In the genomic region with DNA sequence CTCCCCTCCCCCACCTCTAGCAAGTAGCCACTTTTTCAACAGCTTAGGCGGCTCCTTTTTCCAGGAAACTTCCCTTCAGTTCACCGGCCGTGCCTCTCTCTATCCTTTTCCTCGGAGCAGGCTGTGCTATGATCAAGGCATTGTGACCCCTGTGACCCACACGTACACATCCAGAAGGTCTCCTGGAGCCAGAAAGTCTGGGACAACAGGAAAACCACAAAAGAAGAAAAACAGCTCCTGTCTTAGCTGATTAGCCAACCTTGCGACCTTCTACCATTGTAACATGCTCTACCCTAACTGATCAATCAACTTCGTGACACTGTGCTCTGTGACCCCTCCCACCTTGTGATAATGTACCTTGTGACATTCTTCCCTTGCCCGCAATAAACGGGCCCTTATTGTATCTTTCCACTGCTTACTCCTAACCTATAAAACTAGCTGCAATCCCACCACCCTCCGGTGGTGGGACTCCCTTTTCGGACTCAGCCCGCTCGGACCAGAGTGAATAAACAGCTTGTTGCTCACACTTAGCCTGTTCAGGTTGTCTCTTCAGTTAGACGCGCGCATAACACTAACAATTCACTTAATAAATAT, we compare ENCODE assay signal across 1 cellular context.
TF ChIP-seq lines count a peak whose summit lies in the region.

No MANE protein-coding gene starts in this region.

TF ChIP-seq in K562, 482 proteins besides CTCF, POLR2A, EP300 and RAD21 (continued from another document and continues in another):
- TF ChIP-seq, protein P1, sequence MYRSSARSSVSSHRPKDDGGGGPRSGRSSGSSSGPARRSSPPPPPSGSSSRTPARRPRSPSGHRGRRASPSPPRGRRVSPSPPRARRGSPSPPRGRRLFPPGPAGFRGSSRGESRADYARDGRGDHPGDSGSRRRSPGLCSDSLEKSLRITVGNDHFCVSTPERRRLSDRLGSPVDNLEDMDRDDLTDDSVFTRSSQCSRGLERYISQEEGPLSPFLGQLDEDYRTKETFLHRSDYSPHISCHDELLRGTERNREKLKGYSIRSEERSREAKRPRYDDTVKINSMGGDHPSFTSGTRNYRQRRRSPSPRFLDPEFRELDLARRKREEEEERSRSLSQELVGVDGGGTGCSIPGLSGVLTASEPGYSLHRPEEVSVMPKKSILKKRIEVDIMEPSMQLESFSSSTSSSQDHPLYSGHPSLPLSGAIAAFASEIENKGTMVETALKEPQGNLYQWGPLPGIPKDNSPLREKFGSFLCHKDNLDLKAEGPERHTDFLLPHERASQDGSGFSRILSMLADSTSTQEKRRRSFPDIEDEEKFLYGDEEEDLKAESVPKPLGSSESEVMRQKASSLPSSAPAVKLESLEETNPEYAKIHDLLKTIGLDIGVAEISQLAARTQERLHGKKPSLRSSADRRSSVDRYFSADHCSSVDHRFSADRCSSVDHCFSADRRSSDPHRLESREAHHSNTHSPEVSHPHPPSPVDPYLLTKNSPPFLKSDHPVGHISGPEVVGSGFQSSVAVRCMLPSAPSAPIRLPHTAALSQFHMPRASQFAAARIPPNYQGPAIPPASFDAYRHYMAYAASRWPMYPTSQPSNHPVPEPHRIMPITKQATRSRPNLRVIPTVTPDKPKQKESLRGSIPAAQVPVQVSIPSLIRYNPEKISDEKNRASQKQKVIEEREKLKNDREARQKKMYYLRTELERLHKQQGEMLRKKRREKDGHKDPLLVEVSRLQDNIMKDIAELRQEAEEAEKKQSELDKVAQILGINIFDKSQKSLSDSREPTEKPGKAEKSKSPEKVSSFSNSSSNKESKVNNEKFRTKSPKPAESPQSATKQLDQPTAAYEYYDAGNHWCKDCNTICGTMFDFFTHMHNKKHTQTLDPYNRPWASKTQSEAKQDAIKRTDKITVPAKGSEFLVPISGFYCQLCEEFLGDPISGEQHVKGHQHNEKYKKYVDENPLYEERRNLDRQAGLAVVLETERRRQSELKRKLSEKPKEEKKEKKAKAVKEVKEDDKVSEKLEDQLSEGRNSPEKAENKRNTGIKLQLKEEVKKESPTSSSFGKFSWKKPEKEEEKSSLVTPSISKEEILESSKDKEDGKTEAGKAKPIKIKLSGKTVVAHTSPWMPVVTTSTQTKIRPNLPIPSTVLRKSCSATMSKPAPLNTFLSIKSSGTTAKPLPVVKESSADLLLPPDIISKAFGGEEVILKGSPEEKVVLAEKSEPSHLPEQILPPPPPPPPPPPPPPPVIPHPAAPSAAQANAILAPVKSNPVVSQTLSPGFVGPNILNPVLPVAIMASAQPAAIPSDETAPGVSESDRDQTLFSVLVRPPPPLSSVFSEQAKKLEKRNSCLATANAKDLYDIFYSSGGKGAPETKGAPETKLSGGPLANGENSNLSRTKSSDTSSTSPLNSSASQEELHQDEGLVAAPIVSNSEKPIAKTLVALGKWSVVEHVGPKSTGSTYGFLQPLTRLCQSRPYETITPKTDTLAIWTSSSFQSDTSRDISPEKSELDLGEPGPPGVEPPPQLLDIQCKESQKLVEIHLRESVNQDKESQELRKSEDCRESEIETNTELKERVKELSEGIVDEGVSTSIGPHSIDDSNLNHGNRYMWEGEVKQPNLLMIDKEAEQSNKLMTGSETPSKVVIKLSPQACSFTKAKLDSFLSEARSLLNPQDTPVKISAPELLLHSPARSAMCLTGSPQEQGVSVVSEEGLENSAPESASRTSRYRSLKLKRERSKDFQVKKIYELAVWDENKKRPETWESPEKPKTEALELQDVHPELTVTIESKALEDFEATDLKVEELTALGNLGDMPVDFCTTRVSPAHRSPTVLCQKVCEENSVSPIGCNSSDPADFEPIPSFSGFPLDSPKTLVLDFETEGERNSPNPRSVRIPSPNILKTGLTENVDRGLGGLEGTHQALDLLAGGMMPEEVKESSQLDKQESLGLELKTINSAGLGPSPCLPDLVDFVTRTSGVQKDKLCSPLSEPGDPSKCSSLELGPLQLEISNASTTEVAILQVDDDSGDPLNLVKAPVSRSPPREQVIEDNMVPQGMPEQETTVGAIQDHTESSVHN (IDR thresholded peaks at IDR 0.05; ENCODE audit: borderline replicate concordance in 1 of 2, low read depth in 1 of 2), result peak in 1 of 2 experiments; percentile 60; a peak in 2 of 4 replicates
- TF ChIP-seq ZNF347 (CRISPR knock-in tag; IDR thresholded peaks at IDR 0.05; ENCODE audit: low read depth) (no peak), FOS (IDR thresholded peaks at IDR 0.05; ENCODE audit: extremely low read depth, insufficient read length) (no peak), TBL1XR1 (IDR thresholded peaks at IDR 0.05; ENCODE audit: low read length in 2 of 2) (peak; percentile 37 to 74; a peak in 2 of 4 replicates), FOXA3 (CRISPR knock-in tag; conservative IDR thresholded peaks at IDR 0.05 in 1 of 2, IDR thresholded peaks at IDR 0.05 in 1 of 2) (peak; percentile 87 to 94), ZNF354B (CRISPR knock-in tag; IDR thresholded peaks at IDR 0.05) (no peak), SP2 (IDR thresholded peaks at IDR 0.05; ENCODE audit: extremely low read depth, low read depth, low read length, poor library complexity, severe bottlenecking) (no peak), MCM3 (IDR thresholded peaks at IDR 0.05) (no peak), POLR2B (IDR thresholded peaks at IDR 0.05; ENCODE audit: low read depth, partially characterized antibody) (peak; percentile 70), PHF20 (IDR thresholded peaks at IDR 0.05; ENCODE audit: partially characterized antibody) (no peak), BHLHE40 (IDR thresholded peaks at IDR 0.05; ENCODE audit: low read length) (no peak), NR2C1 (IDR thresholded peaks at IDR 0.05) (peak; percentile 69), NR2C1 (tag; IDR thresholded peaks at IDR 0.05) (peak; percentile 87), ZNF311 (CRISPR knock-in tag; IDR thresholded peaks at IDR 0.05) (no peak), ZNF57 (CRISPR knock-in tag; IDR thresholded peaks at IDR 0.05) (no peak), NR3C1 (CRISPR knock-in tag; IDR thresholded peaks at IDR 0.05) (no peak), PTTG1 (tag; IDR thresholded peaks at IDR 0.05; ENCODE audit: low read depth) (no peak; the same call in 1 of the 2 replicates), ELF4 (CRISPR knock-in tag; IDR thresholded peaks at IDR 0.05) (0 out of 2 replicates have a peak, but pooled peaks have one; percentile 33), PCBP2 (IDR thresholded peaks at IDR 0.05; ENCODE audit: low read depth, low read length, poor library complexity, severe bottlenecking) (no peak), TCF3 (CRISPR knock-in tag; IDR thresholded peaks at IDR 0.05) (peak; percentile 94), KDM5B (IDR thresholded peaks at IDR 0.05; ENCODE audit: insufficient replicate concordance, low read depth, low read length) (peak; percentile 30), SMC3 (conservative IDR thresholded peaks at IDR 0.05; ENCODE audit: insufficient read depth, low read depth, low read length) (peak; percentile 61; the same call in 1 of the 2 replicates), ZEB2 (IDR thresholded peaks at IDR 0.05) (peak; percentile 96), CBFA2T2 (conservative IDR thresholded peaks at IDR 0.05) (peak; percentile 84), L3MBTL2 (IDR thresholded peaks at IDR 0.05) (peak; percentile 51), DDX20 (tag; IDR thresholded peaks at IDR 0.05; ENCODE audit: low read depth) (no peak), KLF6 (CRISPR knock-in tag; IDR thresholded peaks at IDR 0.05; ENCODE audit: borderline replicate concordance) (no peak), SMARCA5 (IDR thresholded peaks at IDR 0.05) (no peak), STAT5A (IDR thresholded peaks at IDR 0.05; ENCODE audit: borderline replicate concordance, low read length) (peak; percentile 77), FUS (optimal IDR thresholded peaks at IDR 0.05; ENCODE audit: low read depth, low read length) (no peak), EZH2 (IDR thresholded peaks at IDR 0.05; ENCODE audit: borderline replicate concordance, low read depth, low read length) (no peak; the same call in 1 of the 2 replicates), NFYB (IDR thresholded peaks at IDR 0.05; ENCODE audit: extremely low read depth, insufficient read length) (no peak)
- TF ChIP-seq, protein P2, sequence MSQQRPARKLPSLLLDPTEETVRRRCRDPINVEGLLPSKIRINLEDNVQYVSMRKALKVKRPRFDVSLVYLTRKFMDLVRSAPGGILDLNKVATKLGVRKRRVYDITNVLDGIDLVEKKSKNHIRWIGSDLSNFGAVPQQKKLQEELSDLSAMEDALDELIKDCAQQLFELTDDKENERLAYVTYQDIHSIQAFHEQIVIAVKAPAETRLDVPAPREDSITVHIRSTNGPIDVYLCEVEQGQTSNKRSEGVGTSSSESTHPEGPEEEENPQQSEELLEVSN (IDR thresholded peaks at IDR 0.05; ENCODE audit: borderline replicate concordance in 1 of 2, extremely low read depth in 1 of 2, insufficient read depth in 1 of 2, insufficient read length in 1 of 2, low read depth in 1 of 2, low read length in 1 of 2, poor library complexity in 1 of 2, severe bottlenecking in 1 of 2), result no peak
- TF ChIP-seq, protein P3, sequence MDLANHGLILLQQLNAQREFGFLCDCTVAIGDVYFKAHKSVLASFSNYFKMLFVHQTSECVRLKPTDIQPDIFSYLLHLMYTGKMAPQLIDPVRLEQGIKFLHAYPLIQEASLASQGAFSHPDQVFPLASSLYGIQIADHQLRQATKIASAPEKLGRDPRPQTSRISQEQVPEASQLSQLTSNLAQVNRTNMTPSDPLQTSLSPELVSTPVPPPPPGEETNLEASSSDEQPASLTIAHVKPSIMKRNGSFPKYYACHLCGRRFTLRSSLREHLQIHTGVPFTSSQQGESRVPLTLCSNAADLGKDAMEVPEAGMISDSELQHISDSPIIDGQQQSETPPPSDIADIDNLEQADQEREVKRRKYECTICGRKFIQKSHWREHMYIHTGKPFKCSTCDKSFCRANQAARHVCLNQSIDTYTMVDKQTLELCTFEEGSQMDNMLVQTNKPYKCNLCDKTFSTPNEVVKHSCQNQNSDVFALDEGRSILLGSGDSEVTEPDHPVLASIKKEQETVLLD (IDR thresholded peaks at IDR 0.05), result peak; percentile 89
- TF ChIP-seq, protein P4, sequence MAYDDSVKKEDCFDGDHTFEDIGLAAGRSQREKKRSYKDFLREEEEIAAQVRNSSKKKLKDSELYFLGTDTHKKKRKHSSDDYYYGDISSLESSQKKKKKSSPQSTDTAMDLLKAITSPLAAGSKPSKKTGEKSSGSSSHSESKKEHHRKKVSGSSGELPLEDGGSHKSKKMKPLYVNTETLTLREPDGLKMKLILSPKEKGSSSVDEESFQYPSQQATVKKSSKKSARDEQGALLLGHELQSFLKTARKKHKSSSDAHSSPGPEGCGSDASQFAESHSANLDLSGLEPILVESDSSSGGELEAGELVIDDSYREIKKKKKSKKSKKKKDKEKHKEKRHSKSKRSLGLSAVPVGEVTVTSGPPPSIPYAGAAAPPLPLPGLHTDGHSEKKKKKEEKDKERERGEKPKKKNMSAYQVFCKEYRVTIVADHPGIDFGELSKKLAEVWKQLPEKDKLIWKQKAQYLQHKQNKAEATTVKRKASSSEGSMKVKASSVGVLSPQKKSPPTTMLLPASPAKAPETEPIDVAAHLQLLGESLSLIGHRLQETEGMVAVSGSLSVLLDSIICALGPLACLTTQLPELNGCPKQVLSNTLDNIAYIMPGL (CRISPR knock-in tag; IDR thresholded peaks at IDR 0.05), result 0 out of 2 replicates have a peak, but pooled peaks have one; percentile 49
- TF ChIP-seq, protein P5, sequence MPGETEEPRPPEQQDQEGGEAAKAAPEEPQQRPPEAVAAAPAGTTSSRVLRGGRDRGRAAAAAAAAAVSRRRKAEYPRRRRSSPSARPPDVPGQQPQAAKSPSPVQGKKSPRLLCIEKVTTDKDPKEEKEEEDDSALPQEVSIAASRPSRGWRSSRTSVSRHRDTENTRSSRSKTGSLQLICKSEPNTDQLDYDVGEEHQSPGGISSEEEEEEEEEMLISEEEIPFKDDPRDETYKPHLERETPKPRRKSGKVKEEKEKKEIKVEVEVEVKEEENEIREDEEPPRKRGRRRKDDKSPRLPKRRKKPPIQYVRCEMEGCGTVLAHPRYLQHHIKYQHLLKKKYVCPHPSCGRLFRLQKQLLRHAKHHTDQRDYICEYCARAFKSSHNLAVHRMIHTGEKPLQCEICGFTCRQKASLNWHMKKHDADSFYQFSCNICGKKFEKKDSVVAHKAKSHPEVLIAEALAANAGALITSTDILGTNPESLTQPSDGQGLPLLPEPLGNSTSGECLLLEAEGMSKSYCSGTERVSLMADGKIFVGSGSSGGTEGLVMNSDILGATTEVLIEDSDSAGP (CRISPR knock-in tag; IDR thresholded peaks at IDR 0.05), result no peak
- TF ChIP-seq, protein P6, sequence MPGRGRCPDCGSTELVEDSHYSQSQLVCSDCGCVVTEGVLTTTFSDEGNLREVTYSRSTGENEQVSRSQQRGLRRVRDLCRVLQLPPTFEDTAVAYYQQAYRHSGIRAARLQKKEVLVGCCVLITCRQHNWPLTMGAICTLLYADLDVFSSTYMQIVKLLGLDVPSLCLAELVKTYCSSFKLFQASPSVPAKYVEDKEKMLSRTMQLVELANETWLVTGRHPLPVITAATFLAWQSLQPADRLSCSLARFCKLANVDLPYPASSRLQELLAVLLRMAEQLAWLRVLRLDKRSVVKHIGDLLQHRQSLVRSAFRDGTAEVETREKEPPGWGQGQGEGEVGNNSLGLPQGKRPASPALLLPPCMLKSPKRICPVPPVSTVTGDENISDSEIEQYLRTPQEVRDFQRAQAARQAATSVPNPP (IDR thresholded peaks at IDR 0.05; ENCODE audit: borderline replicate concordance, insufficient read depth, insufficient read length), result no peak
- TF ChIP-seq, protein P7, sequence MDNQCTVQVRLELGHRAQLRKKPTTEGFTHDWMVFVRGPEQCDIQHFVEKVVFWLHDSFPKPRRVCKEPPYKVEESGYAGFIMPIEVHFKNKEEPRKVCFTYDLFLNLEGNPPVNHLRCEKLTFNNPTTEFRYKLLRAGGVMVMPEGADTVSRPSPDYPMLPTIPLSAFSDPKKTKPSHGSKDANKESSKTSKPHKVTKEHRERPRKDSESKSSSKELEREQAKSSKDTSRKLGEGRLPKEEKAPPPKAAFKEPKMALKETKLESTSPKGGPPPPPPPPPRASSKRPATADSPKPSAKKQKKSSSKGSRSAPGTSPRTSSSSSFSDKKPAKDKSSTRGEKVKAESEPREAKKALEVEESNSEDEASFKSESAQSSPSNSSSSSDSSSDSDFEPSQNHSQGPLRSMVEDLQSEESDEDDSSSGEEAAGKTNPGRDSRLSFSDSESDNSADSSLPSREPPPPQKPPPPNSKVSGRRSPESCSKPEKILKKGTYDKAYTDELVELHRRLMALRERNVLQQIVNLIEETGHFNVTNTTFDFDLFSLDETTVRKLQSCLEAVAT (IDR thresholded peaks at IDR 0.05), result peak in 1 of 2 experiments; percentile 92; a peak in 3 of 4 replicates
- TF ChIP-seq, protein P8, sequence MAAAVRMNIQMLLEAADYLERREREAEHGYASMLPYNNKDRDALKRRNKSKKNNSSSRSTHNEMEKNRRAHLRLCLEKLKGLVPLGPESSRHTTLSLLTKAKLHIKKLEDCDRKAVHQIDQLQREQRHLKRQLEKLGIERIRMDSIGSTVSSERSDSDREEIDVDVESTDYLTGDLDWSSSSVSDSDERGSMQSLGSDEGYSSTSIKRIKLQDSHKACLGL (CRISPR knock-in tag; IDR thresholded peaks at IDR 0.05; ENCODE audit: borderline replicate concordance, poor library complexity, severe bottlenecking), result no peak
- TF ChIP-seq, protein P9, sequence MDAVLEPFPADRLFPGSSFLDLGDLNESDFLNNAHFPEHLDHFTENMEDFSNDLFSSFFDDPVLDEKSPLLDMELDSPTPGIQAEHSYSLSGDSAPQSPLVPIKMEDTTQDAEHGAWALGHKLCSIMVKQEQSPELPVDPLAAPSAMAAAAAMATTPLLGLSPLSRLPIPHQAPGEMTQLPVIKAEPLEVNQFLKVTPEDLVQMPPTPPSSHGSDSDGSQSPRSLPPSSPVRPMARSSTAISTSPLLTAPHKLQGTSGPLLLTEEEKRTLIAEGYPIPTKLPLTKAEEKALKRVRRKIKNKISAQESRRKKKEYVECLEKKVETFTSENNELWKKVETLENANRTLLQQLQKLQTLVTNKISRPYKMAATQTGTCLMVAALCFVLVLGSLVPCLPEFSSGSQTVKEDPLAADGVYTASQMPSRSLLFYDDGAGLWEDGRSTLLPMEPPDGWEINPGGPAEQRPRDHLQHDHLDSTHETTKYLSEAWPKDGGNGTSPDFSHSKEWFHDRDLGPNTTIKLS (IDR thresholded peaks at IDR 0.05; ENCODE audit: borderline replicate concordance, low read depth), result peak; percentile 81; the same call in 1 of the 2 replicates
